ENCODE assay signal across 21 cellular contexts in genomic region chr22:17985606-17986005, GRCh38. TPM values are rescaled to one million over a fixed set of nuclear protein-coding genes. Genes with fewer than 3 reads are reported as not detected.
A peak's percentile ranks its signal among the peaks of the same experiment; 100 is the strongest.
DNase-seq lines count a peak whose midpoint lies in the region; ATAC-seq and TF ChIP-seq lines count a peak whose summit lies in the region.
"Had no signal": no experiment of that assay in that cellular context is flagged by ENCODE, and none has a peak within 500 bp of the region (broad histone marks: within the 10 kb centered on the region; RNA-seq: fewer than 3 reads in every experiment).

No MANE protein-coding gene starts in this region.

- TF ChIP-seq CTCF in C4-2B (conservative IDR thresholded peaks at IDR 0.05), result no peak

- H3K4me1 ChIP-seq in CD8-positive, alpha-beta memory T cell (ENCODE audit: insufficient read depth, low read length), result peaks cover 5% of the 10 kb centered on the region
- H3K4me1 ChIP-seq in SJSA1 (replicated peaks), result peaks cover 46% of the 10 kb centered on the region

- peak overlapping the region; percentile 4 to 96 (median 41) for H3K27ac Mint-ChIP-seq in CD8-positive, alpha-beta memory T cell
- H3K27ac Mint-ChIP-seq in naive B cell, result peak overlapping the region in 5 of 6 donors; percentile 64 to 92 (median 88)
- H3K27ac Mint-ChIP-seq: mesothelial cell of epicardium; natural killer cell treated with Interleukin-12 subunit alpha and Interleukin-12 subunit beta and Interleukin-15 and Interleukin-18, amount 100 ng/mL, for 72 hours had no signal

- ATAC-seq in naive B cell (ENCODE audit: low read depth in 2 of 2), result no peak
- no peak for ATAC-seq in HG03196 (IDR thresholded peaks at IDR 0.05; ENCODE audit: unreplicated experiment)
- ATAC-seq: natural killer cell treated with Interleukin-12 subunit alpha and Interleukin-12 subunit beta and Interleukin-15 and Interleukin-18, amount 100 ng/mL, for 72 hours had no signal

- H3K27me3 Mint-ChIP-seq in CD8-positive, alpha-beta memory T cell, result peaks cover 0 to 5% of the 10 kb centered on the region in 2 donors
- no peaks in the 10 kb centered on the region for H3K27me3 Mint-ChIP-seq in naive B cell
- H3K27me3 Mint-ChIP-seq: central memory CD8-positive, alpha-beta T cell; natural killer cell treated with Interleukin-12 subunit alpha and Interleukin-12 subunit beta and Interleukin-15 and Interleukin-18, amount 100 ng/mL, for 72 hours had no signal

- no peaks in the 10 kb centered on the region for H3K27me3 ChIP-seq in CD8-positive, alpha-beta memory T cell (ENCODE audit: insufficient read depth, low read length, poor library complexity, severe bottlenecking)
- no peaks in the 10 kb centered on the region for H3K27me3 ChIP-seq in SJSA1 (replicated peaks)
- H3K27me3 ChIP-seq: dorsolateral prefrontal cortex, sigmoid colon, tibial nerve had no signal

- POLR2A ChIA-PET in CD8-positive, alpha-beta memory T cell (lab: Charles Lee), result no interaction called here

- no peak overlapping the region for H3K4me3 ChIP-seq in CD8-positive, alpha-beta memory T cell (ENCODE audit: low read length)
- no peak overlapping the region for H3K4me3 ChIP-seq in SJSA1
- H3K4me3 ChIP-seq: dorsolateral prefrontal cortex, sigmoid colon, SK-N-MC, tibial nerve had no signal

- H3K9me3 Mint-ChIP-seq in CD8-positive, alpha-beta memory T cell, result no peaks in the 10 kb centered on the region
- no peaks in the 10 kb centered on the region for H3K9me3 Mint-ChIP-seq in naive B cell
- H3K9me3 Mint-ChIP-seq: central memory CD8-positive, alpha-beta T cell; mesothelial cell of epicardium; natural killer cell treated with Interleukin-12 subunit alpha and Interleukin-12 subunit beta and Interleukin-15 and Interleukin-18, amount 100 ng/mL, for 72 hours had no signal

- CTCF ChIA-PET in CD8-positive, alpha-beta memory T cell (lab: Charles Lee), result no interaction called here

- DNase-seq in CD8-positive, alpha-beta memory T cell, result no peak
- DNase-seq in SJSA1 (ENCODE audit: low read depth in 1 of 2, low spot score in 2 of 2) (no peak), naive B cell (no peak), AG08395 (ENCODE audit: low spot score) (no peak), occipital lobe (lab: John Stamatoyannopoulos, UW) (no peak), NCI-H1417 (lab: John Stamatoyannopoulos, UW) (no peak)
- DNase-seq: activated CD4-positive, alpha-beta T cell treated with anti-CD3 and anti-CD28 coated beads, Interleukin-2, amount 50 U/mL, for 48 hours; activated CD4-positive, CD25-positive, alpha-beta regulatory T cell; activated gamma-delta T cell treated with Interleukin-2 at 50 U/mL for 16 hours; Caco-2; dorsolateral prefrontal cortex; immature natural killer cell; NCI-H2029; sigmoid colon had no signal

- peak overlapping the region in 1 of 7 donors; percentile 28 for H3K4me3 Mint-ChIP-seq in CD8-positive, alpha-beta memory T cell
- H3K4me3 Mint-ChIP-seq in naive B cell, result peak overlapping the region in 4 of 8 donors; percentile 35 to 59 (median 40)
- H3K4me3 Mint-ChIP-seq: central memory CD8-positive, alpha-beta T cell; immature natural killer cell; mesothelial cell of epicardium; natural killer cell treated with Interleukin-12 subunit alpha and Interleukin-12 subunit beta and Interleukin-15 and Interleukin-18, amount 100 ng/mL, for 72 hours had no signal

- no peaks in the 10 kb centered on the region for H3K9me3 ChIP-seq in CD8-positive, alpha-beta memory T cell (ENCODE audit: low read length)
- no peaks in the 10 kb centered on the region for H3K9me3 ChIP-seq in SJSA1 (replicated peaks)
- H3K9me3 ChIP-seq: Caco-2, sigmoid colon, tibial nerve had no signal

- peaks cover 0 to 1% (median 1%) of the 10 kb centered on the region in 3 donors for H3K36me3 Mint-ChIP-seq in CD8-positive, alpha-beta memory T cell
- H3K36me3 Mint-ChIP-seq in naive B cell, result peaks cover 0 to 9% of the 10 kb centered on the region in 2 donors
- H3K36me3 Mint-ChIP-seq: mesothelial cell of epicardium; natural killer cell treated with Interleukin-12 subunit alpha and Interleukin-12 subunit beta and Interleukin-15 and Interleukin-18, amount 100 ng/mL, for 72 hours had no signal

- H3K36me3 ChIP-seq in CD8-positive, alpha-beta memory T cell (ENCODE audit: insufficient read depth, low read length), result no peaks in the 10 kb centered on the region
- no peaks in the 10 kb centered on the region; the same call in 1 of the 2 replicates for H3K36me3 ChIP-seq in SJSA1
- H3K36me3 ChIP-seq: sigmoid colon, tibial nerve had no signal

- H3K27ac ChIP-seq in C4-2B (peak overlapping the region; percentile 7; the same call in 1 of the 2 replicates), SJSA1 (peak overlapping the region; percentile 79)
- no peak overlapping the region for H3K27ac ChIP-seq in CD8-positive, alpha-beta memory T cell (ENCODE audit: low read depth, low read length)
- H3K27ac ChIP-seq: SK-N-MC, tibial nerve had no signal

- peaks cover 42 to 85% (median 71%) of the 10 kb centered on the region in 3 donors for H3K4me1 Mint-ChIP-seq in CD8-positive, alpha-beta memory T cell
- H3K4me1 Mint-ChIP-seq in naive B cell, result peaks cover 72 to 92% (median 88%) of the 10 kb centered on the region in 3 donors

RNA-seq across cellular contexts. Expression of gene MICAL3, which starts 38.8 kb away (rescaled TPM):
- total RNA-seq in CD8-positive, alpha-beta memory T cell, result 10 to 100 TPM; 51.7 to 51.9 TPM
- polyA plus RNA-seq in CD8-positive, alpha-beta memory T cell, result 1.7 TPM
- 13.5 and 23.5 TPM in 2 replicates for total RNA-seq in SJSA1 (2014; rRNA removed; shearing (Covaris generic))
- 10 to 100 TPM; 10.9 to 28.0 (median 15.6) TPM for polyA plus RNA-seq in naive B cell (ENCODE audit: low read depth in 6 of 6)
- 40.9 TPM for total RNA-seq in occipital lobe
